ENCODE assay signal across 8 cellular contexts in genomic region chr6:15299430-15300131, GRCh38. TPM values are rescaled to one million over a fixed set of nuclear protein-coding genes. Genes with fewer than 3 reads are reported as not detected.
DNase-seq lines count a peak whose midpoint lies in the region; ATAC-seq and TF ChIP-seq lines count a peak whose summit lies in the region.

No MANE protein-coding gene starts in this region.

- no peaks in the 10 kb centered on the region for H3K36me3 ChIP-seq in CD8-positive, alpha-beta T cell (ENCODE audit: insufficient read depth, low read length)

- H3K27me3 ChIP-seq in CD8-positive, alpha-beta T cell (ENCODE audit: insufficient read depth, low read length), result no peaks in the 10 kb centered on the region

- TF ChIP-seq CTCF in CD8-positive, alpha-beta T cell (IDR thresholded peaks at IDR 0.05), result no peak

- no peaks in the 10 kb centered on the region for H3K27me3 Mint-ChIP-seq in CD8-positive, alpha-beta T cell (ENCODE audit: low read depth)

- H3K4me1 ChIP-seq in CD8-positive, alpha-beta T cell (ENCODE audit: insufficient read depth, low read length), result peaks cover 40% of the 10 kb centered on the region

- ATAC-seq in CD8-positive, alpha-beta T cell, result peak; percentile 72
- ATAC-seq in GM19372 (IDR thresholded peaks at IDR 0.05; ENCODE audit: low read depth, unreplicated experiment) (peak; percentile 74), HG03159 (IDR thresholded peaks at IDR 0.05; ENCODE audit: unreplicated experiment) (peak; percentile 88)

- POLR2A ChIA-PET in CD8-positive, alpha-beta T cell (lab: Charles Lee), result no interaction called here

- intact Hi-C loops in CD8-positive, alpha-beta T cell (cut with DNase I, micrococcal nuclease), result loop anchor here in 1 of 2 experiments (5.0 kb wide), 1 partner anchor 52 kb away; the partner anchor contains the start of gene JARID2

- H3K27ac ChIP-seq in CD8-positive, alpha-beta T cell (ENCODE audit: low read depth, low read length), result no peak overlapping the region

- no peak overlapping the region for H3K4me3 ChIP-seq in CD8-positive, alpha-beta T cell (ENCODE audit: low read depth, low read length)

- no peaks in the 10 kb centered on the region for H3K9me3 Mint-ChIP-seq in CD8-positive, alpha-beta T cell

- CTCF ChIA-PET in CD8-positive, alpha-beta T cell (lab: Charles Lee), result no interaction called here

- H3K36me3 Mint-ChIP-seq in CD8-positive, alpha-beta T cell, result peaks cover 9% of the 10 kb centered on the region

- peak overlapping the region; percentile 41 for H3K4me3 Mint-ChIP-seq in CD8-positive, alpha-beta T cell

- H3K9me3 ChIP-seq in CD8-positive, alpha-beta T cell (ENCODE audit: low read length), result no peaks in the 10 kb centered on the region

- DNase-seq in CD8-positive, alpha-beta T cell, result peak; percentile 8 to 70 (median 55)
- peak; percentile 91 for DNase-seq in SKM-1 treated with dmso at 0.1 percent for 144 hours (lab: John Stamatoyannopoulos, UW; ENCODE audit: unreplicated experiment)
- peak; percentile 50 for DNase-seq in foreskin melanocyte
- DNase-seq in stimulated activated CD8-positive, alpha-beta memory T cell treated with anti-CD3 and anti-CD28 coated beads, Interleukin-4, amount 100 ng/mL, for 1 hour (ENCODE audit: low read depth in 2 of 2, low spot score in 1 of 2), result peak; percentile 18 to 37
- DNase-seq in effector CD4-positive, alpha-beta T cell, result no peak
- DNase-seq in NCI-H510A treated with DMSO at 0.1 percent for 48 hours (lab: John Stamatoyannopoulos, UW), result no peak

- H3K4me1 Mint-ChIP-seq in CD8-positive, alpha-beta T cell (ENCODE audit: low read depth), result peaks cover 74% of the 10 kb centered on the region

- H3K27ac Mint-ChIP-seq in CD8-positive, alpha-beta T cell, result peak overlapping the region; percentile 73

RNA-seq across cellular contexts. Expression of gene JARID2, which starts 53.7 kb away (rescaled TPM):
- total RNA-seq in CD8-positive, alpha-beta T cell, result 10 to 100 TPM; 30.6 to 31.2 TPM

Comparison
In these comparisons a context has a peak if more than half of its experiments do, and no peak if none do; other contexts are left out.
1. DNase-seq: peak in CD8-positive, alpha-beta T cell (7 of 7), SKM-1 treated with dmso at 0.1 percent for 144 hours (single experiment), foreskin melanocyte (single experiment) and stimulated activated CD8-positive, alpha-beta memory T cell treated with anti-CD3 and anti-CD28 coated beads, Interleukin-4, amount 100 ng/mL, for 1 hour (2 of 2); none in effector CD4-positive, alpha-beta T cell (single experiment) and NCI-H510A treated with DMSO at 0.1 percent for 48 hours (single experiment).
2. Peak in every context shown above with its lines, with median percentiles within 50 percentile points of each other: ATAC-seq.